ENCODE assay signal across 16 cellular contexts in the genomic region with DNA sequence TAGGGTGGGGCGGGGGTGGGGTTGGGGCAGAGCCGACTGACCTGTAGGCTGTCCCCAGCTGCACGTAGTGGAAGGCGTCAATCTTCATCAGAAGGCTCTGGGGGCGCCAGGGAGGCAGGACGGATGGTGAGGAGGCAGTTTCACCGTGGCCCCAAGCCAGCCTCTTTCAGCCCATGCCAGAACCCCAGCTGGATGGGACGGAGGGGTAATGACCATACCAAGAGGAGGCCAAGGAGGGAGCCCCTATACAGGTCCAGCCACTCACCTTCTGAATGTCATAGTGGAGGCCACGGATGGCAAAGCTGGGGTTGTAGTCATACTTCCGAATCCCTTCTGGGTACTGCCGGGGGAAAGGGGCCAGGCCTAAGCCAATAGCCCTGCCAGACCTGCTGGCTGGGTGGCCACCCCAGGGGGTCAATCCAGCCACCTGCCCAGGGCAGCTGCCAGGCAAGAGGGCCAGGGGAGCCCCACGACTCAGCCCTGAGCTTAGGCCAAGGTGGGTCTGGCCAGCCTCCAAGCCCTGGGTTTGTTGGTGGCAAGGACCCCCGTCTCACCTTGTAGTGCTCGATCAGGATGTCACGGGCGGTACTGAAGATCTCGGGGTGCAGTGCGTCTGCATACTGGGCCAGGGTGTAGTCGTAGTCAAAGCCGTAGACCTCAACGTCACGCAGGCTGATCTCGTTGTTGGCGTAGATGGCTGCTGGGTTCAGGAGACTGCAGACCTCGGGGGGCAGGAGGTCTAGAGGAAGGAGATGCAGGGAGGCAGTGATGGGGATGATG. TPM values are rescaled to one million over a fixed set of nuclear protein-coding genes. Genes with fewer than 3 reads are reported as not detected.
DNase-seq lines count a peak whose midpoint lies in the region; ATAC-seq and TF ChIP-seq lines count a peak whose summit lies in the region.
"Had no signal": no experiment of that assay in that cellular context is flagged by ENCODE, and none has a peak within 500 bp of the region (broad histone marks: within the 10 kb centered on the region; RNA-seq: fewer than 3 reads in every experiment).

No MANE protein-coding gene starts in this region.

- H3K9me3 ChIP-seq in right cardiac atrium (ENCODE audit: control insufficient read depth, low read length) (no peaks in the 10 kb centered on the region), trophoblast cell (ENCODE audit: insufficient read depth, low read depth, low read length) (no peaks in the 10 kb centered on the region)
- no peaks in the 10 kb centered on the region for H3K9me3 ChIP-seq in naive thymus-derived CD4-positive, alpha-beta T cell (ENCODE audit: control insufficient read depth in 2 of 3, low read length in 3 of 3)
- H3K9me3 ChIP-seq: prostate gland had no signal

- H3K36me3 ChIP-seq in H7 (replicated peaks; ENCODE audit: control insufficient read depth, insufficient read depth, low read length) (peaks cover 38% of the 10 kb centered on the region), trophoblast cell (ENCODE audit: control insufficient read depth in 1 of 2, insufficient read depth in 2 of 2, low read length in 2 of 2) (peaks cover 48 to 50% of the 10 kb centered on the region in 2 experiments)
- H3K36me3 ChIP-seq in naive thymus-derived CD4-positive, alpha-beta T cell (ENCODE audit: control insufficient read depth in 2 of 3, insufficient read depth in 3 of 3, low read length in 3 of 3) = no peaks in the 10 kb centered on the region
- H3K36me3 ChIP-seq: prostate gland had no signal

- H3K9ac ChIP-seq in trophoblast cell (ENCODE audit: low read length) = no peak overlapping the region

- H3K4me3 ChIP-seq in H7 (ENCODE audit: insufficient read depth, low read depth, low read length) = no peak overlapping the region
- no peak overlapping the region for H3K4me3 ChIP-seq in right cardiac atrium (ENCODE audit: low read length)
- no peak overlapping the region for H3K4me3 ChIP-seq in trophoblast cell (ENCODE audit: low read depth, low read length)
- H3K4me3 ChIP-seq in naive thymus-derived CD4-positive, alpha-beta T cell (ENCODE audit: low read length) = no peak overlapping the region
- H3K4me3 ChIP-seq: prostate gland had no signal

- H3K27me3 ChIP-seq in H7 (ENCODE audit: control insufficient read depth, insufficient read depth, low read length) (no peaks in the 10 kb centered on the region), right cardiac atrium (ENCODE audit: control insufficient read depth, insufficient read depth) (no peaks in the 10 kb centered on the region), trophoblast cell (ENCODE audit: insufficient read depth, low read length) (no peaks in the 10 kb centered on the region)
- H3K27me3 ChIP-seq in naive thymus-derived CD4-positive, alpha-beta T cell (ENCODE audit: control insufficient read depth in 2 of 2, insufficient read depth in 2 of 2, low read length in 2 of 2) = no peaks in the 10 kb centered on the region

- peaks cover 33% of the 10 kb centered on the region for H3K79me1 ChIP-seq in trophoblast cell (ENCODE audit: low read length)

- H4K12ac ChIP-seq in trophoblast cell (ENCODE audit: low read depth, low read length) = no peak overlapping the region

- H3K27me3 Mint-ChIP-seq in activated B cell treated with CpG ODN at 0.5 μM for 24 hours = no peaks in the 10 kb centered on the region
- H3K27me3 Mint-ChIP-seq in naive thymus-derived CD4-positive, alpha-beta T cell = no peaks in the 10 kb centered on the region
- H3K27me3 Mint-ChIP-seq: activated CD4-positive, alpha-beta T cell treated with anti-CD3 and anti-CD28 coated beads, Interleukin-2, amount 10 ng/mL, durations not matched to agents 7 days and 5 days; T-helper 17 cell had no signal

- H4K91ac ChIP-seq in trophoblast cell (ENCODE audit: low read depth, low read length) = no peak overlapping the region

- WGBS in right cardiac atrium = 84% methylated on average over 25 of the region's 25 CpGs
- no CpG with 5 or more reads among the region's 25 CpGs for WGBS in trophoblast cell (ENCODE audit: extremely low coverage, insufficient coverage, insufficient read length)

- H2AK5ac ChIP-seq in trophoblast cell (ENCODE audit: low read length) = no peak overlapping the region

- DNase-seq in H7 (peak; percentile 66), activated B cell treated with CpG ODN at 0.5 μM for 24 hours (peak; percentile 11), right cardiac atrium (peak; percentile 35 to 60 (median 59)), trophoblast cell (no peak), NCI-H128 (lab: John Stamatoyannopoulos, UW; ENCODE audit: unreplicated experiment) (no peak)
- DNase-seq in naive thymus-derived CD4-positive, alpha-beta T cell = no peak
- DNase-seq: activated CD4-positive, alpha-beta T cell treated with anti-CD3 and anti-CD28 coated beads, Interleukin-2, amount 10 ng/mL, durations not matched to agents 7 days and 5 days; amygdala; KG1; NCI-H1105; NK-92 treated with Interleukin-12 subunit alpha and Interleukin-12 subunit beta, amount 100 ng/mL, for 24 hours; stimulated activated CD4-positive, alpha-beta T cell treated with anti-CD3 and anti-CD28 coated beads, Interleukin-15, amount 100 ng/mL, for 24 hours; T-helper 17 cell had no signal

- H2BK120ac ChIP-seq in trophoblast cell (ENCODE audit: insufficient read depth, low read length, poor library complexity) = no peak overlapping the region

- TF ChIP-seq CTCF in activated B cell treated with CpG ODN at 0.5 μM for 24 hours (IDR thresholded peaks at IDR 0.05) = no peak

- H3K4me1 Mint-ChIP-seq in activated B cell treated with CpG ODN at 0.5 μM for 24 hours = peaks cover 8% of the 10 kb centered on the region
- H3K4me1 Mint-ChIP-seq in naive thymus-derived CD4-positive, alpha-beta T cell = peaks cover 0 to 7% (median 0%) of the 10 kb centered on the region in 7 donors
- H3K4me1 Mint-ChIP-seq: T-helper 17 cell had no signal

- peak overlapping the region; percentile 5 for H3K18ac ChIP-seq in trophoblast cell (ENCODE audit: low read length)

- no peak overlapping the region for H3K23ac ChIP-seq in trophoblast cell (ENCODE audit: low read length)

- no peak overlapping the region for H4K8ac ChIP-seq in trophoblast cell (ENCODE audit: low read depth, low read length)

- no peak overlapping the region for H3K4me2 ChIP-seq in trophoblast cell (ENCODE audit: low read length)

- no peak overlapping the region for H3K4ac ChIP-seq in trophoblast cell (ENCODE audit: low read depth, low read length)

- no peak overlapping the region for H2BK5ac ChIP-seq in trophoblast cell (ENCODE audit: low read depth, low read length, poor library complexity)

- CTCF ChIA-PET in activated B cell treated with CpG ODN at 0.5 μM for 24 hours (lab: Charles Lee) = no interaction called here
- CTCF ChIA-PET in naive thymus-derived CD4-positive, alpha-beta T cell (lab: Charles Lee) = interaction anchor here (0.5 kb wide), 1 partner anchor 64 kb away, joined by 3 read pairs; no protein-coding TSS in a partner anchor

- H3K14ac ChIP-seq in trophoblast cell (ENCODE audit: low read length) = no peak overlapping the region

- ATAC-seq in activated B cell treated with CpG ODN at 0.5 μM for 24 hours (ENCODE audit: low read depth) (no peak), right cardiac atrium (no peak), GM21576 (IDR thresholded peaks at IDR 0.05; ENCODE audit: unreplicated experiment) (no peak)
- ATAC-seq in naive thymus-derived CD4-positive, alpha-beta T cell = no peak
- ATAC-seq: activated T-cell treated with anti-CD3 and anti-CD28 coated beads, Interleukin-2, amount 50 U/mL, for 72 hours; T-helper 17 cell had no signal

- intact Hi-C loops in activated B cell treated with CpG ODN at 0.5 μM for 24 hours (cut with micrococcal nuclease) = no loop called here
- intact Hi-C loops in right cardiac atrium (cut with DNase I) = no loop called here
- intact Hi-C loops in naive thymus-derived CD4-positive, alpha-beta T cell (cut with micrococcal nuclease) = no loop called here

- peaks cover 1% of the 10 kb centered on the region for H3K36me3 Mint-ChIP-seq in activated B cell treated with CpG ODN at 0.5 μM for 24 hours (ENCODE audit: low read depth)
- H3K36me3 Mint-ChIP-seq in naive thymus-derived CD4-positive, alpha-beta T cell = peaks cover 0 to 3% (median 0%) of the 10 kb centered on the region in 5 donors

- peaks cover 44% of the 10 kb centered on the region for H3K4me1 ChIP-seq in right cardiac atrium (ENCODE audit: control insufficient read depth, insufficient read depth, low read length)
- peaks cover 64 to 67% of the 10 kb centered on the region in 2 experiments for H3K4me1 ChIP-seq in trophoblast cell (ENCODE audit: control insufficient read depth in 1 of 2, insufficient read depth in 2 of 2, low read length in 2 of 2)
- H3K4me1 ChIP-seq in naive thymus-derived CD4-positive, alpha-beta T cell (ENCODE audit: control insufficient read depth in 2 of 2, insufficient read depth in 2 of 2, low read length in 2 of 2) = peaks cover 0 to 4% of the 10 kb centered on the region in 2 donors

- no peak overlapping the region for H3K27ac Mint-ChIP-seq in activated B cell treated with CpG ODN at 0.5 μM for 24 hours
- no peak overlapping the region for H3K27ac Mint-ChIP-seq in naive thymus-derived CD4-positive, alpha-beta T cell
- H3K27ac Mint-ChIP-seq: activated CD4-positive, alpha-beta T cell treated with anti-CD3 and anti-CD28 coated beads, Interleukin-2, amount 10 ng/mL, durations not matched to agents 7 days and 5 days; activated T-cell treated with anti-CD3 and anti-CD28 coated beads, Interleukin-2, amount 50 U/mL, for 72 hours; T-helper 17 cell had no signal

- H3K79me2 ChIP-seq in trophoblast cell (ENCODE audit: control insufficient read depth, insufficient read depth, low read length, poor library complexity) = peaks cover 24% of the 10 kb centered on the region

- H3K4me3 Mint-ChIP-seq in activated B cell treated with CpG ODN at 0.5 μM for 24 hours = no peak overlapping the region
- no peak overlapping the region for H3K4me3 Mint-ChIP-seq in naive thymus-derived CD4-positive, alpha-beta T cell
- H3K4me3 Mint-ChIP-seq: activated CD4-positive, alpha-beta T cell treated with anti-CD3 and anti-CD28 coated beads, Interleukin-2, amount 10 ng/mL, durations not matched to agents 7 days and 5 days; activated T-cell treated with anti-CD3 and anti-CD28 coated beads, Interleukin-2, amount 50 U/mL, for 72 hours; T-helper 17 cell had no signal

- POLR2A ChIA-PET in activated B cell treated with CpG ODN at 0.5 μM for 24 hours (lab: Charles Lee) = no interaction called here
- POLR2A ChIA-PET in naive thymus-derived CD4-positive, alpha-beta T cell (lab: Charles Lee) = interaction anchor here (0.6 kb wide), 1 partner anchor 71 kb away, joined by 4 read pairs; no protein-coding TSS in a partner anchor

- H3K27ac ChIP-seq in right cardiac atrium (ENCODE audit: low read length) (peak overlapping the region; percentile 98), trophoblast cell (ENCODE audit: low read depth, low read length) (no peak overlapping the region)
- H3K27ac ChIP-seq in naive thymus-derived CD4-positive, alpha-beta T cell (ENCODE audit: low read depth, low read length) = no peak overlapping the region

- no peak overlapping the region for H2BK12ac ChIP-seq in trophoblast cell (ENCODE audit: low read length)

- H3K9me3 Mint-ChIP-seq in activated B cell treated with CpG ODN at 0.5 μM for 24 hours = no peaks in the 10 kb centered on the region
- no peaks in the 10 kb centered on the region for H3K9me3 Mint-ChIP-seq in naive thymus-derived CD4-positive, alpha-beta T cell
- H3K9me3 Mint-ChIP-seq: activated CD4-positive, alpha-beta T cell treated with anti-CD3 and anti-CD28 coated beads, Interleukin-2, amount 10 ng/mL, durations not matched to agents 7 days and 5 days; activated T-cell treated with anti-CD3 and anti-CD28 coated beads, Interleukin-2, amount 50 U/mL, for 72 hours had no signal

- H2AFZ ChIP-seq in trophoblast cell (ENCODE audit: insufficient read depth, low read length, poor library complexity) = no peak overlapping the region

RNA-seq across cellular contexts. Expression of a gene that starts 4.9 kb away (rescaled TPM):
- 302 and 311 TPM in 2 replicates for total RNA-seq in H7 (2014; rRNA removed; shearing (Covaris generic))
- total RNA-seq in activated B cell treated with CpG ODN at 0.5 μM for 24 hours = 9.5 and 9.9 TPM in 2 replicates
- total RNA-seq in right cardiac atrium = 100 to 1,000 TPM; 123 to 223 (median 154) TPM
- polyA plus RNA-seq in right cardiac atrium = 322 TPM
- 247 and 254 TPM in 2 replicates for polyA plus RNA-seq in trophoblast cell (2013)
- total RNA-seq in naive thymus-derived CD4-positive, alpha-beta T cell = 10 to 100 TPM in 1 of 5 experiments, 1 to 10 TPM in 4; 2.1 to 23.0 (median 3.9) TPM
- polyA plus RNA-seq in naive thymus-derived CD4-positive, alpha-beta T cell = 1 to 10 TPM in 1 of 2 donors, not detected in 1; 1.3 TPM

RNA-seq across cellular contexts. Expression of a gene that starts 7.6 kb away (rescaled TPM):
- total RNA-seq in H7 (2014; rRNA removed; shearing (Covaris generic)) = 17.0 and 21.5 TPM in 2 replicates
- 11.7 and 13.6 TPM in 2 replicates for total RNA-seq in activated B cell treated with CpG ODN at 0.5 μM for 24 hours
- total RNA-seq in right cardiac atrium = 10 to 100 TPM; 52.4 to 64.2 (median 62.4) TPM
- 97.3 TPM for polyA plus RNA-seq in right cardiac atrium
- polyA plus RNA-seq in trophoblast cell (2013) = 68.9 TPM in 2 replicates
- 10 to 100 TPM in 3 of 5 experiments, 1 to 10 TPM in 2; 5.4 to 11.9 (median 10.7) TPM for total RNA-seq in naive thymus-derived CD4-positive, alpha-beta T cell
- polyA plus RNA-seq in naive thymus-derived CD4-positive, alpha-beta T cell = 10 to 100 TPM; 24.3 to 28.2 TPM

RNA-seq across cellular contexts. Expression of a gene that starts 33.6 kb away (rescaled TPM):
- 0.52 and 1.3 TPM in 2 replicates for total RNA-seq in H7 (2014; rRNA removed; shearing (Covaris generic))
- 0.64 and 0.71 TPM in 2 replicates for total RNA-seq in activated B cell treated with CpG ODN at 0.5 μM for 24 hours
- total RNA-seq in right cardiac atrium = 100 to 1,000 TPM in 2 of 4 donors, 10 to 100 TPM in 2; 91.9 to 159 (median 101) TPM
- polyA plus RNA-seq in right cardiac atrium = 69.5 TPM
- 0.14 and 0.19 TPM in 2 replicates for polyA plus RNA-seq in trophoblast cell (2013)
- 100 to 1,000 TPM in 1 of 5 experiments, 10 to 100 TPM in 3, under 1 TPM in 1; 0.27 to 122 (median 26.1) TPM for total RNA-seq in naive thymus-derived CD4-positive, alpha-beta T cell
- polyA plus RNA-seq in naive thymus-derived CD4-positive, alpha-beta T cell = not detected

Comparison
In these comparisons a context has a peak if more than half of its experiments do, and no peak if none do; other contexts are left out.
1. DNase-seq: peak in H7 (single experiment), activated B cell treated with CpG ODN at 0.5 μM for 24 hours (single experiment) and right cardiac atrium (3 of 3); none in trophoblast cell (0 of 2), naive thymus-derived CD4-positive, alpha-beta T cell (0 of 9) and NCI-H128 (single experiment).
2. RNA of a gene that starts 4.9 kb away (total RNA-seq): 302 to 311 TPM in H7 and 123 to 223 TPM in right cardiac atrium; 9.5 to 9.9 TPM in activated B cell treated with CpG ODN at 0.5 μM for 24 hours and 2.1 to 23.0 TPM in naive thymus-derived CD4-positive, alpha-beta T cell; every median in the first group is over 4 times any median in the second.